Comparison of ENCODE assay signal across 21 cellular contexts in genomic region chr5:179553006-179553405, GRCh38. TPM values are rescaled to one million over a fixed set of nuclear protein-coding genes. Genes with fewer than 3 reads are reported as not detected.
DNase-seq lines count a peak whose midpoint lies in the region; ATAC-seq, FAIRE-seq and TF ChIP-seq lines count a peak whose summit lies in the region.
"Had no signal": no experiment of that assay in that cellular context is flagged by ENCODE, and none has a peak within 500 bp of the region (broad histone marks: within the 10 kb centered on the region; RNA-seq: fewer than 3 reads in every experiment).

No MANE protein-coding gene starts in this region.

- H3K27me3 Mint-ChIP-seq in CD4-positive, CD25-positive, alpha-beta regulatory T cell = no peaks in the 10 kb centered on the region
- no peaks in the 10 kb centered on the region for H3K27me3 Mint-ChIP-seq in IgD-negative memory B cell
- no peaks in the 10 kb centered on the region for H3K27me3 Mint-ChIP-seq in neural crest cell (ENCODE audit: low read depth)

- TF ChIP-seq CTCF in neural crest cell (conservative IDR thresholded peaks at IDR 0.05) = no peak

- no peaks in the 10 kb centered on the region for H3K9me3 ChIP-seq in CD4-positive, CD25-positive, alpha-beta regulatory T cell (ENCODE audit: control insufficient read depth in 2 of 2, low read length in 2 of 2)
- H3K9me3 ChIP-seq: thyroid gland had no signal

- H3K4me3 ChIP-seq in CD4-positive, CD25-positive, alpha-beta regulatory T cell (ENCODE audit: low read depth, low read length) = no peak overlapping the region
- H3K4me3 ChIP-seq: cardiac muscle cell, thyroid gland had no signal

- H3K4me1 Mint-ChIP-seq in CD4-positive, CD25-positive, alpha-beta regulatory T cell = peaks cover 6 to 56% (median 34%) of the 10 kb centered on the region in 4 donors
- H3K4me1 Mint-ChIP-seq in IgD-negative memory B cell (peaks cover 23 to 30% (median 26%) of the 10 kb centered on the region in 3 donors), neural crest cell (peaks cover 29% of the 10 kb centered on the region)

- H3K27ac ChIP-seq in CD4-positive, CD25-positive, alpha-beta regulatory T cell (ENCODE audit: insufficient read depth, low read length, poor library complexity, severe bottlenecking) = no peak overlapping the region
- H3K27ac ChIP-seq: cardiac muscle cell, thyroid gland had no signal

- peaks cover 8% of the 10 kb centered on the region for H3K36me3 Mint-ChIP-seq in CD4-positive, CD25-positive, alpha-beta regulatory T cell
- H3K36me3 Mint-ChIP-seq in IgD-negative memory B cell (peaks cover 4% of the 10 kb centered on the region), neural crest cell (ENCODE audit: low read depth) (peaks cover 11% of the 10 kb centered on the region)
- H3K36me3 Mint-ChIP-seq: natural killer cell had no signal

- no peak for FAIRE-seq in GM19239 (lab: Jason Lieb, UNC)

- DNase-seq in CD4-positive, CD25-positive, alpha-beta regulatory T cell = no peak
- DNase-seq in ecto neural progenitor cell (ENCODE audit: low spot score) = peak; percentile 36
- no peak for DNase-seq in neural crest cell (ENCODE audit: low read depth, low spot score)
- no peak for DNase-seq in NCI-H526 treated with DMSO at 0.1 percent for 48 hours (lab: John Stamatoyannopoulos, UW)
- DNase-seq in GM19239 (ENCODE audit: insufficient read length, low spot score) = no peak
- DNase-seq: activated CD4-positive, alpha-beta T cell treated with anti-CD3 and anti-CD28 coated beads for 1 hour; activated effector memory CD4-positive, alpha-beta T cell treated with Interleukin-2 at 50 U/mL for 16 hours; COR-L47; foreskin melanocyte; kidney glomerular epithelial cell; natural killer cell; NCI-H1436 treated with DMSO at 0.1 percent for 48 hours; NCI-H2171 treated with DMSO at 0.1 percent for 48 hours; NCI-H69; retina; T-helper 9 cell; thyroid gland had no signal

- H3K4me1 ChIP-seq in CD4-positive, CD25-positive, alpha-beta regulatory T cell (ENCODE audit: control insufficient read depth, insufficient read depth, low read length, poor library complexity, severe bottlenecking) = peaks cover 30% of the 10 kb centered on the region

- no peaks in the 10 kb centered on the region for H3K27me3 ChIP-seq in CD4-positive, CD25-positive, alpha-beta regulatory T cell (ENCODE audit: control insufficient read depth, insufficient read depth, low read length)
- H3K27me3 ChIP-seq: cardiac muscle cell, thyroid gland had no signal

- H3K9me3 Mint-ChIP-seq in CD4-positive, CD25-positive, alpha-beta regulatory T cell = no peaks in the 10 kb centered on the region
- H3K9me3 Mint-ChIP-seq in IgD-negative memory B cell = no peaks in the 10 kb centered on the region
- H3K9me3 Mint-ChIP-seq in neural crest cell = no peaks in the 10 kb centered on the region
- H3K9me3 Mint-ChIP-seq: natural killer cell had no signal

- peak overlapping the region in 1 of 3 donors; percentile 32 for H3K27ac Mint-ChIP-seq in CD4-positive, CD25-positive, alpha-beta regulatory T cell
- peak overlapping the region in 1 of 3 donors; percentile 92 for H3K27ac Mint-ChIP-seq in IgD-negative memory B cell
- H3K27ac Mint-ChIP-seq in neural crest cell (ENCODE audit: unreplicated experiment) = no peak overlapping the region

- no peak for ATAC-seq in CD4-positive, CD25-positive, alpha-beta regulatory T cell (ENCODE audit: low read depth in 2 of 2)
- ATAC-seq in GM19395 (IDR thresholded peaks at IDR 0.05; ENCODE audit: unreplicated experiment) = no peak
- ATAC-seq: GM23338, natural killer cell had no signal

- no peaks in the 10 kb centered on the region for H3K36me3 ChIP-seq in CD4-positive, CD25-positive, alpha-beta regulatory T cell (ENCODE audit: control insufficient read depth, insufficient read depth, low read length)
- H3K36me3 ChIP-seq: cardiac muscle cell, thyroid gland had no signal

- peak overlapping the region; percentile 28 to 100 (median 88) for H3K4me3 Mint-ChIP-seq in CD4-positive, CD25-positive, alpha-beta regulatory T cell
- H3K4me3 Mint-ChIP-seq in IgD-negative memory B cell (peak overlapping the region in 3 of 4 donors; percentile 12 to 98 (median 39)), neural crest cell (peak overlapping the region; percentile 98)

RNA-seq across cellular contexts. Expression of gene RUFY1, which starts 2.7 kb away (rescaled TPM):
- total RNA-seq in CD4-positive, CD25-positive, alpha-beta regulatory T cell = 40.4 TPM
- polyA plus RNA-seq in CD4-positive, CD25-positive, alpha-beta regulatory T cell = 10 to 100 TPM; 18.3 to 25.9 (median 23.7) TPM
- 53.7 TPM for polyA plus RNA-seq in IgD-negative memory B cell
- 54.9 and 59.1 TPM in 2 replicates for total RNA-seq in neural crest cell

Comparison
In these comparisons a context has a peak if more than half of its experiments do, and no peak if none do; other contexts are left out.
1. H3K4me3 Mint-ChIP-seq: peak in every context shown above with its lines; median percentile 98 in neural crest cell; 88 in CD4-positive, CD25-positive, alpha-beta regulatory T cell; 39 in IgD-negative memory B cell.